Comparison of ENCODE assay signal across 15 cellular contexts in genomic region chr15:100900895-100901169, GRCh38. TPM values are rescaled to one million over a fixed set of nuclear protein-coding genes. Genes with fewer than 3 reads are reported as not detected.
A peak's percentile ranks its signal among the peaks of the same experiment; 100 is the strongest.
DNase-seq lines count a peak whose midpoint lies in the region; ATAC-seq and TF ChIP-seq lines count a peak whose summit lies in the region.
"Had no signal": no experiment of that assay in that cellular context is flagged by ENCODE, and none has a peak within 500 bp of the region (broad histone marks: within the 10 kb centered on the region; RNA-seq: fewer than 3 reads in every experiment).

No MANE protein-coding gene starts in this region.

- H3K36me3 Mint-ChIP-seq in mesothelial cell of epicardium = no peaks in the 10 kb centered on the region
- no peaks in the 10 kb centered on the region for H3K36me3 Mint-ChIP-seq in stimulated activated memory B cell treated with anti-CD40 and anti-IgM and Interleukin-4, amounts not matched to agents 10 μg/mL and 1 μg/mL and 100 μg/mL, for 72 hours
- H3K36me3 Mint-ChIP-seq: CD4-positive, CD25-positive, alpha-beta regulatory T cell had no signal

- peak overlapping the region; percentile 21 for H3K27ac Mint-ChIP-seq in mesothelial cell of epicardium
- no peak overlapping the region for H3K27ac Mint-ChIP-seq in stimulated activated memory B cell treated with anti-CD40 and anti-IgM and Interleukin-4, amounts not matched to agents 10 μg/mL and 1 μg/mL and 100 μg/mL, for 72 hours
- H3K27ac Mint-ChIP-seq: CD4-positive, CD25-positive, alpha-beta regulatory T cell had no signal

- CTCF ChIA-PET in RWPE1 (lab: Yijun Ruan, JAX) = interaction anchor here (0.6 kb wide), 1 partner anchor 117 kb away, joined by 5 read pairs; no protein-coding TSS in a partner anchor

- H3K4me3 ChIP-seq in rectal smooth muscle tissue (ENCODE audit: low read length) = no peak overlapping the region
- H3K4me3 ChIP-seq: Peyer's patch had no signal

- no peak for TF ChIP-seq CTCF in C4-2B (conservative IDR thresholded peaks at IDR 0.05)
- no peak for TF ChIP-seq CTCF in RWPE1 (conservative IDR thresholded peaks at IDR 0.05; ENCODE audit: low read depth)
- no peak for TF ChIP-seq CTCF in mesothelial cell of epicardium (IDR thresholded peaks at IDR 0.05; ENCODE audit: unreplicated experiment)

- H3K9ac ChIP-seq in rectal smooth muscle tissue (ENCODE audit: low read length) = no peak overlapping the region

- no peak overlapping the region for H3K4me3 Mint-ChIP-seq in mesothelial cell of epicardium
- H3K4me3 Mint-ChIP-seq in stimulated activated memory B cell treated with anti-CD40 and anti-IgM and Interleukin-4, amounts not matched to agents 10 μg/mL and 1 μg/mL and 100 μg/mL, for 72 hours = no peak overlapping the region
- H3K4me3 Mint-ChIP-seq: CD4-positive, CD25-positive, alpha-beta regulatory T cell had no signal

- peaks cover 5% of the 10 kb centered on the region for H3K27me3 Mint-ChIP-seq in mesothelial cell of epicardium (ENCODE audit: low read depth)
- peaks cover 25% of the 10 kb centered on the region for H3K27me3 Mint-ChIP-seq in stimulated activated memory B cell treated with anti-CD40 and anti-IgM and Interleukin-4, amounts not matched to agents 10 μg/mL and 1 μg/mL and 100 μg/mL, for 72 hours

- POLR2A ChIA-PET in RWPE1 (lab: Yijun Ruan, JAX; ENCODE audit: low non-redundant PET) = no interaction called here

- H3K27ac ChIP-seq in C4-2B (peak overlapping the region; percentile 90), RWPE1 (peak overlapping the region; percentile 96), rectal smooth muscle tissue (ENCODE audit: low read depth, low read length) (peak overlapping the region; percentile 57)

- peaks cover 17% of the 10 kb centered on the region for H3K4me1 ChIP-seq in rectal smooth muscle tissue (ENCODE audit: control insufficient read depth, insufficient read depth, low read length)

- no peak for ATAC-seq in stimulated activated memory B cell treated with anti-CD40 and anti-IgM and Interleukin-4, amounts not matched to agents 10 μg/mL and 1 μg/mL and 100 μg/mL, for 72 hours
- ATAC-seq: HepG2 had no signal

- peaks cover 14% of the 10 kb centered on the region for H3K4me1 Mint-ChIP-seq in mesothelial cell of epicardium
- H3K4me1 Mint-ChIP-seq in stimulated activated memory B cell treated with anti-CD40 and anti-IgM and Interleukin-4, amounts not matched to agents 10 μg/mL and 1 μg/mL and 100 μg/mL, for 72 hours = peaks cover 4% of the 10 kb centered on the region
- H3K4me1 Mint-ChIP-seq: CD4-positive, CD25-positive, alpha-beta regulatory T cell had no signal

- peaks cover 4% of the 10 kb centered on the region for H3K9me3 Mint-ChIP-seq in mesothelial cell of epicardium
- no peaks in the 10 kb centered on the region for H3K9me3 Mint-ChIP-seq in stimulated activated memory B cell treated with anti-CD40 and anti-IgM and Interleukin-4, amounts not matched to agents 10 μg/mL and 1 μg/mL and 100 μg/mL, for 72 hours
- H3K9me3 Mint-ChIP-seq: CD4-positive, CD25-positive, alpha-beta regulatory T cell had no signal

- H3K36me3 ChIP-seq in rectal smooth muscle tissue (ENCODE audit: control insufficient read depth, insufficient read depth, low read length) = no peaks in the 10 kb centered on the region
- H3K36me3 ChIP-seq: Peyer's patch had no signal

- no peaks in the 10 kb centered on the region for H3K27me3 ChIP-seq in rectal smooth muscle tissue (ENCODE audit: control insufficient read depth, insufficient read depth, low read length)
- H3K27me3 ChIP-seq: Peyer's patch had no signal

- DNase-seq in RWPE1 (ENCODE audit: low spot score) (no peak), mesothelial cell of epicardium (ENCODE audit: low spot score in 2 of 2, unreplicated experiment in 2 of 2) (no peak), ureter (ENCODE audit: low spot score) (no peak), hippocampal formation (lab: John Stamatoyannopoulos, UW) (no peak), SKM-1 treated with dmso at 0.1 percent for 144 hours (lab: John Stamatoyannopoulos, UW; ENCODE audit: unreplicated experiment) (no peak)
- DNase-seq: AML-193; CD4-positive, CD25-positive, alpha-beta regulatory T cell; DMS79; MM.1S; NCI-H187 had no signal

RNA-seq across cellular contexts. Expression of gene LRRK1, which starts 18.3 kb away (rescaled TPM):
- total RNA-seq in mesothelial cell of epicardium (1.4 to 2.3 TPM (median 2.0 TPM) in 3 replicates), ureter (29.5 TPM)

RNA-seq across cellular contexts. Expression of gene ALDH1A3, which starts 21.2 kb away (rescaled TPM):
- not detected in 3 replicates for total RNA-seq in mesothelial cell of epicardium
- total RNA-seq in ureter = 24.2 TPM
- total RNA-seq: CD4-positive, CD25-positive, alpha-beta regulatory T cell; HepG2 had no signal

Comparison
In these comparisons a context has a peak if more than half of its experiments do, and no peak if none do; other contexts are left out.
1. RNA of gene ALDH1A3, which starts 21.2 kb away (total RNA-seq): 24.2 TPM in ureter (single experiment); not detected in mesothelial cell of epicardium; every median in the first group is over 10 times any median in the second.
2. Peak in every context shown above with its lines, with median percentiles within 50 percentile points of each other: H3K27ac ChIP-seq.